9 cellular contexts compared by ENCODE assay signal in the genomic region with DNA sequence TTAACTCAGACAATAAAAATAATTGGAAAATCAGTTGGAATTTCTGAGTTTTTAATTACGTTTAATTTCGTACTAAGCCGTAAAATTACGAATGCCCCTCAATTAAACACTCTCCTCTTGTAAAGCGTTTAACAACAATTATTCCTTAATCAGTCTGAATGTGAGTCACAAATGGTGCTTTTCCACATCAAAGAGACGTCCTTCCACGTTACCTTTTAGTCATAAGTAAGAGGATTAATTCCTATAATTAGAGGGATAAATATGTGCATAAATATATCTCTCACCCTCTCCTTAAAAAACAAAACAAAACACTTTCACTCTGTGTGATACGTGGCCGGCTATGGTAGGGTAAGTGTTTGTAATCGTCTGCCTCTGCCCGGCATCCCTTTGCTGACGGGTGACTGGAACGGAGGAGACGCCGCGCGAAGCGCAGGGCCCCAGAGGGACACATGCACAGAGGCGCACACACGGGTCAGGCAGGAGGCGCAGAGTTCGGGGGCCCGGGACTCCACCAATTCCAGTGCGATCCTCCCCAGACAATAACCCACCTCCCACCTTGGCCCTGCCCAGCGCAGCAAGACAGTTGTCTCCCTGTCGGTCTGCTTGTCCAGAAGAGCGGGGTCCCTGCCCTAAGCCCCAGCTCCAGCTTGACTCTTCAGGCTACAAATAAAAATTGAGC. TPM values are rescaled to one million over a fixed set of nuclear protein-coding genes. Genes with fewer than 3 reads are reported as not detected.
DNase-seq lines count a peak whose midpoint lies in the region; ATAC-seq lines count a peak whose summit lies in the region.
"Had no signal": no experiment of that assay in that cellular context is flagged by ENCODE, and none has a peak within 500 bp of the region (broad histone marks: within the 10 kb centered on the region; RNA-seq: fewer than 3 reads in every experiment).

No MANE protein-coding gene starts in this region.

- H3K4me1 ChIP-seq in muscle layer of colon (ENCODE audit: insufficient read depth, low read length), result peaks cover 33% of the 10 kb centered on the region

- H3K9me3 ChIP-seq in muscle layer of colon (ENCODE audit: low read length), result no peaks in the 10 kb centered on the region

- peak; percentile 60 for ATAC-seq in esophagus mucosa

- H3K36me3 ChIP-seq in muscle layer of colon (ENCODE audit: insufficient read depth, low read length), result no peaks in the 10 kb centered on the region

- H3K9ac ChIP-seq in muscle layer of colon (ENCODE audit: low read length), result peak overlapping the region; percentile 88

- H3K4me3 ChIP-seq in muscle layer of colon (ENCODE audit: low read depth in 1 of 2, low read length in 2 of 2), result peak overlapping the region; percentile 66 to 69

- no peaks in the 10 kb centered on the region for H3K27me3 ChIP-seq in muscle layer of colon (ENCODE audit: control insufficient read depth in 1 of 2, insufficient read depth in 2 of 2, low read length in 2 of 2)

- peak overlapping the region; percentile 97 for H3K27ac ChIP-seq in muscle layer of colon (ENCODE audit: low read depth, low read length)

- DNase-seq in AG08395 (ENCODE audit: low spot score) (peak; percentile 58), NCI-H69 (lab: John Stamatoyannopoulos, UW) (peak; percentile 98), RPMI8226 (no peak), middle frontal gyrus (ENCODE audit: extremely low spot score, low spot score) (no peak), mucosa of gallbladder (ENCODE audit: low spot score) (no peak)
- no peak for DNase-seq in activated CD4-positive, alpha-beta T cell treated with anti-CD3 and anti-CD28 coated beads, Interleukin-2, amount 50 U/mL, for 1 hour
- DNase-seq: activated CD4-positive, alpha-beta T cell treated with anti-CD3 and anti-CD28 coated beads, Interleukin-2, amount 50 U/mL, for 48 hours had no signal

RNA-seq across cellular contexts. Expression of a gene that starts 9.7 kb away (rescaled TPM):
- 10.3 TPM for total RNA-seq in esophagus mucosa
- total RNA-seq in mucosa of gallbladder, result 41.4 TPM

Comparison
In these comparisons a context has a peak if more than half of its experiments do, and no peak if none do; other contexts are left out.
1. DNase-seq: peak in AG08395 (single experiment) and NCI-H69 (single experiment); none in RPMI8226 (single experiment), activated CD4-positive, alpha-beta T cell treated with anti-CD3 and anti-CD28 coated beads, Interleukin-2, amount 50 U/mL, for 1 hour (single experiment), middle frontal gyrus (single experiment) and mucosa of gallbladder (single experiment).